In genomic region chr1:230634384-230634783, GRCh38 we compare ENCODE assay signal across 36 cellular contexts.
"Had no signal": no experiment of that assay in that cellular context is flagged by ENCODE, and none has a peak within 500 bp of the region (broad histone marks: within the 10 kb centered on the region; RNA-seq: fewer than 3 reads in every experiment).

No MANE protein-coding gene starts in this region.

- H3K4me1 Mint-ChIP-seq: activated B cell treated with CpG ODN at 0.5 μM for 24 hours; activated naive CD8-positive, alpha-beta T cell treated with anti-CD3 and anti-CD28 coated beads for 36 hours; activated T-helper 17 cell treated with anti-CD3 and anti-CD28 coated beads, Interleukin-2, amount 50 U/mL, for 72 hours had no signal

- FAIRE-seq: astrocyte, colon, TTC549 had no signal

- H3K9me3 ChIP-seq: adrenal gland, body of pancreas, breast epithelium had no signal

- DNase-seq: activated B cell treated with CpG ODN at 0.5 μM for 24 hours; activated CD4-positive, alpha-beta memory T cell treated with anti-CD3 and anti-CD28 coated beads for 36 hours; activated CD4-positive, alpha-beta T cell treated with anti-CD3 and anti-CD28 coated beads for 4 hours; activated CD4-positive, alpha-beta T cell treated with anti-CD3 and anti-CD28 coated beads, Interleukin-2, amount 10 ng/mL, durations not matched to agents 24 days and 14 days; activated CD4-positive, alpha-beta T cell treated with anti-CD3 and anti-CD28 coated beads, Interleukin-2, amount 50 U/mL, for 1 hour; activated CD4-positive, alpha-beta T cell treated with anti-CD3 and anti-CD28 coated beads, Interleukin-2, amount 50 U/mL, for 4 hours; activated CD4-positive, CD25-positive, alpha-beta regulatory T cell treated with anti-CD3 and anti-CD28 coated beads, Interleukin-2, amount 50 U/mL, for 72 hours; activated CD8-positive, alpha-beta memory T cell treated with anti-CD3 and anti-CD28 coated beads, Interleukin-2, amount 50 U/mL, for 4 hours; activated CD8-positive, alpha-beta T cell treated with anti-CD3 and anti-CD28 coated beads for 36 hours; activated effector memory CD4-positive, alpha-beta T cell treated with anti-CD3 and anti-CD28 coated beads, Interleukin-2, amount 50 U/mL, for 16 hours; activated gamma-delta T cell treated with Interleukin-2 at 50 U/mL for 16 hours; activated naive CD4-positive, alpha-beta T cell; activated naive CD4-positive, alpha-beta T cell treated with anti-CD3 and anti-CD28 coated beads for 36 hours; activated naive CD4-positive, alpha-beta T cell treated with anti-CD3 and anti-CD28 coated beads, Interleukin-2, amount 50 U/mL, for 16 hours; activated naive CD8-positive, alpha-beta T cell treated with anti-CD3 and anti-CD28 coated beads for 36 hours; activated T-cell treated with anti-CD3 and anti-CD28 coated beads for 4 hours; activated T-cell treated with anti-CD3 and anti-CD28 coated beads, Interleukin-2, amount 50 U/mL, for 1 hour; activated T-cell treated with anti-CD3 and anti-CD28 coated beads, Interleukin-2, amount 50 U/mL, for 4 hours; activated T-cell treated with anti-CD3 and anti-CD28 coated beads, Interleukin-2, amount 50 U/mL, for 72 hours; adrenal gland; amniotic stem cell; aorta; body of pancreas; brain microvascular endothelial cell; central memory CD4-positive, alpha-beta T cell; T-helper 2 cell; T-helper 9 cell had no signal

- H3K4me1 ChIP-seq: adrenal gland, body of pancreas, breast epithelium had no signal

- ATAC-seq: activated CD8-positive, alpha-beta T cell treated with anti-CD3 and anti-CD28 coated beads for 36 hours; activated naive CD4-positive, alpha-beta T cell treated with anti-CD3 and anti-CD28 coated beads, Interleukin-2, amount 50 U/mL, for 72 hours; activated T-cell treated with anti-CD3 and anti-CD28 coated beads, Interleukin-2, amount 50 U/mL, for 4 hours; activated T-helper 17 cell treated with anti-CD3 and anti-CD28 coated beads, Interleukin-2, amount 50 U/mL, for 72 hours; body of pancreas had no signal

- H3K27ac ChIP-seq: adrenal gland, body of pancreas, brain microvascular endothelial cell, breast epithelium, VCaP had no signal

- H3K36me3 Mint-ChIP-seq: activated CD4-positive, alpha-beta memory T cell treated with anti-CD3 and anti-CD28 coated beads for 36 hours; activated naive CD4-positive, alpha-beta T cell treated with anti-CD3 and anti-CD28 coated beads, Interleukin-2, amount 50 U/mL, for 72 hours; activated naive CD8-positive, alpha-beta T cell treated with anti-CD3 and anti-CD28 coated beads for 36 hours had no signal

- H3K27me3 ChIP-seq: adrenal gland, body of pancreas had no signal

- H3K36me3 ChIP-seq: adrenal gland, brain microvascular endothelial cell, breast epithelium had no signal

- H3K27ac Mint-ChIP-seq: activated B cell treated with CpG ODN at 0.5 μM for 24 hours; activated CD4-positive, alpha-beta memory T cell treated with anti-CD3 and anti-CD28 coated beads for 36 hours; activated CD4-positive, alpha-beta T cell treated with anti-CD3 and anti-CD28 coated beads, Interleukin-2, amount 10 ng/mL, durations not matched to agents 24 days and 14 days; activated CD8-positive, alpha-beta T cell treated with anti-CD3 and anti-CD28 coated beads for 36 hours; activated naive CD4-positive, alpha-beta T cell treated with anti-CD3 and anti-CD28 coated beads for 36 hours; activated naive CD4-positive, alpha-beta T cell treated with anti-CD3 and anti-CD28 coated beads, Interleukin-2, amount 50 U/mL, for 72 hours; activated naive CD8-positive, alpha-beta T cell treated with anti-CD3 and anti-CD28 coated beads for 36 hours; activated T-cell treated with anti-CD3 and anti-CD28 coated beads, Interleukin-2, amount 50 U/mL, for 72 hours; activated T-helper 1 cell treated with anti-CD3 and anti-CD28 coated beads, Interleukin-12 subunit alpha, Interleukin-12 subunit beta, Interleukin-2, Interleukin-4 antibody, amounts not matched to agents 30 ng/mL and 10 ng/mL and 1 ng/mL, durations not matched to agents 14 hours and 24 hours and 36 hours; activated T-helper 17 cell treated with anti-CD3 and anti-CD28 coated beads, Interleukin-2, amount 50 U/mL, for 72 hours; T-helper 2 cell treated with Interferon-gamma antibody and Interleukin-4, amounts not matched to agents 5 μg/mL and 100 μg/mL, for 36 hours had no signal

- H3K4me3 Mint-ChIP-seq: activated B cell treated with CpG ODN at 0.5 μM for 24 hours; activated CD4-positive, alpha-beta memory T cell treated with anti-CD3 and anti-CD28 coated beads for 36 hours; activated CD4-positive, alpha-beta T cell treated with anti-CD3 and anti-CD28 coated beads, Interleukin-2, amount 10 ng/mL, durations not matched to agents 24 days and 14 days; activated CD8-positive, alpha-beta T cell treated with anti-CD3 and anti-CD28 coated beads for 36 hours; activated naive CD4-positive, alpha-beta T cell treated with anti-CD3 and anti-CD28 coated beads for 36 hours; activated naive CD8-positive, alpha-beta T cell treated with anti-CD3 and anti-CD28 coated beads for 36 hours; activated T-cell treated with anti-CD3 and anti-CD28 coated beads, Interleukin-2, amount 50 U/mL, for 4 hours; activated T-cell treated with anti-CD3 and anti-CD28 coated beads, Interleukin-2, amount 50 U/mL, for 72 hours; activated T-helper 1 cell treated with anti-CD3 and anti-CD28 coated beads, Interleukin-12 subunit alpha, Interleukin-12 subunit beta, Interleukin-2, Interleukin-4 antibody, amounts not matched to agents 30 ng/mL and 10 ng/mL and 1 ng/mL, durations not matched to agents 14 hours and 24 hours and 36 hours; activated T-helper 17 cell treated with anti-CD3 and anti-CD28 coated beads, Interleukin-2, amount 50 U/mL, for 72 hours; T-helper 2 cell treated with Interferon-gamma antibody and Interleukin-4, amounts not matched to agents 5 μg/mL and 100 μg/mL, for 36 hours had no signal

- H3K4me3 ChIP-seq: adrenal gland, body of pancreas, breast epithelium had no signal

- H3K9me3 Mint-ChIP-seq: activated B cell treated with CpG ODN at 0.5 μM for 24 hours; activated CD4-positive, alpha-beta memory T cell treated with anti-CD3 and anti-CD28 coated beads for 36 hours; activated CD4-positive, alpha-beta T cell treated with anti-CD3 and anti-CD28 coated beads, Interleukin-2, amount 10 ng/mL, durations not matched to agents 24 days and 14 days; activated CD8-positive, alpha-beta T cell treated with anti-CD3 and anti-CD28 coated beads for 36 hours; activated naive CD4-positive, alpha-beta T cell treated with anti-CD3 and anti-CD28 coated beads for 36 hours; activated naive CD4-positive, alpha-beta T cell treated with anti-CD3 and anti-CD28 coated beads, Interleukin-2, amount 50 U/mL, for 72 hours; activated naive CD8-positive, alpha-beta T cell treated with anti-CD3 and anti-CD28 coated beads for 36 hours; activated T-cell treated with anti-CD3 and anti-CD28 coated beads, Interleukin-2, amount 50 U/mL, for 4 hours; activated T-cell treated with anti-CD3 and anti-CD28 coated beads, Interleukin-2, amount 50 U/mL, for 72 hours; activated T-helper 1 cell treated with anti-CD3 and anti-CD28 coated beads, Interleukin-12 subunit alpha, Interleukin-12 subunit beta, Interleukin-2, Interleukin-4 antibody, amounts not matched to agents 30 ng/mL and 10 ng/mL and 1 ng/mL, durations not matched to agents 14 hours and 24 hours and 36 hours; activated T-helper 17 cell treated with anti-CD3 and anti-CD28 coated beads, Interleukin-2, amount 50 U/mL, for 72 hours; T-helper 2 cell treated with Interferon-gamma antibody and Interleukin-4, amounts not matched to agents 5 μg/mL and 100 μg/mL, for 36 hours had no signal
